ENCODE assay signal across 25 cellular contexts in genomic region chr2:127681976-127682857, GRCh38. TPM values are rescaled to one million over a fixed set of nuclear protein-coding genes. Genes with fewer than 3 reads are reported as not detected.
DNase-seq lines count a peak whose midpoint lies in the region; ATAC-seq and TF ChIP-seq lines count a peak whose summit lies in the region.
"Had no signal": no experiment of that assay in that cellular context is flagged by ENCODE, and none has a peak within 500 bp of the region (broad histone marks: within the 10 kb centered on the region; RNA-seq: fewer than 3 reads in every experiment).

No MANE protein-coding gene starts in this region.

- no peak overlapping the region for H3K4me3 Mint-ChIP-seq in T-helper 17 cell
- H3K4me3 Mint-ChIP-seq: activated CD4-positive, alpha-beta T cell treated with anti-CD3 and anti-CD28 coated beads, Interleukin-2, amount 10 ng/mL, durations not matched to agents 7 days and 5 days; activated naive CD4-positive, alpha-beta T cell treated with anti-CD3 and anti-CD28 coated beads, Interleukin-2, amount 50 U/mL, for 24 hours; central memory CD8-positive, alpha-beta T cell; nephron progenitor cell had no signal

- DNase-seq in cardiac muscle cell (ENCODE audit: low read depth in 1 of 2, low spot score in 1 of 2) (peak in 1 of 2 donors; percentile 16), left cardiac atrium (no peak), T-helper 17 cell (no peak), iPS-NIHi11 (ENCODE audit: low spot score) (peak; percentile 4), thoracic aorta (ENCODE audit: low spot score) (no peak), NCI-H2171 (lab: John Stamatoyannopoulos, UW) (no peak), A172 (ENCODE audit: low spot score) (no peak)
- DNase-seq: activated CD4-positive, alpha-beta T cell treated with anti-CD3 and anti-CD28 coated beads, Interleukin-2, amount 10 ng/mL, durations not matched to agents 7 days and 5 days; COR-L47; Kasumi-1; mucosa of descending colon; NCI-H1694; NCI-H748 treated with DMSO at 0.1 percent for 48 hours; nephron progenitor cell; RPMI8226; stimulated activated CD4-positive, alpha-beta T cell treated with anti-CD3 and anti-CD28 coated beads, Interleukin-15, amount 100 ng/mL, for 24 hours; stimulated activated naive CD8-positive, alpha-beta T cell treated with anti-CD3 and anti-CD28 coated beads, Interleukin-15, amount 100 ng/mL, for 72 hours; trophoblast cell had no signal

- peak overlapping the region; percentile 67 for H3K27ac Mint-ChIP-seq in T-helper 17 cell
- H3K27ac Mint-ChIP-seq: activated CD4-positive, alpha-beta T cell treated with anti-CD3 and anti-CD28 coated beads, Interleukin-2, amount 10 ng/mL, durations not matched to agents 7 days and 5 days; activated naive CD4-positive, alpha-beta T cell treated with anti-CD3 and anti-CD28 coated beads, Interleukin-2, amount 50 U/mL, for 24 hours; nephron progenitor cell; stimulated activated naive CD8-positive, alpha-beta T cell treated with anti-CD3 and anti-CD28 coated beads, Interleukin-15, amount 100 ng/mL, for 72 hours had no signal

- H3K36me3 ChIP-seq in cardiac muscle cell (no peaks in the 10 kb centered on the region), thoracic aorta (no peaks in the 10 kb centered on the region)
- H3K36me3 ChIP-seq: pancreas had no signal

- H3K4me1 ChIP-seq in cardiac muscle cell (ENCODE audit: low read depth): peaks cover 6% of the 10 kb centered on the region
- H3K4me1 ChIP-seq in thoracic aorta (ENCODE audit: control insufficient read depth in 1 of 2, low read depth in 2 of 2): peaks cover 11 to 42% of the 10 kb centered on the region in 2 donors
- H3K4me1 ChIP-seq: A549 had no signal

- H3K36me3 Mint-ChIP-seq in T-helper 17 cell (ENCODE audit: low read depth): peaks cover 6% of the 10 kb centered on the region
- H3K36me3 Mint-ChIP-seq: activated naive CD4-positive, alpha-beta T cell treated with anti-CD3 and anti-CD28 coated beads, Interleukin-2, amount 50 U/mL, for 24 hours had no signal

- no peaks in the 10 kb centered on the region for H3K4me1 Mint-ChIP-seq in T-helper 17 cell
- H3K4me1 Mint-ChIP-seq: central memory CD8-positive, alpha-beta T cell; nephron progenitor cell had no signal

- H3K27ac ChIP-seq in cardiac muscle cell (peak overlapping the region; percentile 41), thoracic aorta (peak overlapping the region in 1 of 2 donors; percentile 32)
- H3K27ac ChIP-seq: A549, pancreas, VCaP had no signal

- no peak overlapping the region for H3K4me3 ChIP-seq in cardiac muscle cell
- H3K4me3 ChIP-seq in thoracic aorta: peak overlapping the region; percentile 66
- H3K4me3 ChIP-seq: A549, mucosa of descending colon, pancreas had no signal

- intact Hi-C loops in left cardiac atrium (cut with DNase I): no loop called here

- peaks cover 44% of the 10 kb centered on the region for H3K27me3 Mint-ChIP-seq in T-helper 17 cell

- H3K27me3 ChIP-seq in cardiac muscle cell (peaks cover 21% of the 10 kb centered on the region), thoracic aorta (replicated peaks; ENCODE audit: insufficient read depth) (no peaks in the 10 kb centered on the region)
- H3K27me3 ChIP-seq: pancreas had no signal

- no peak for TF ChIP-seq CTCF in cardiac muscle cell (IDR thresholded peaks at IDR 0.05; ENCODE audit: low read depth, low read length)
- TF ChIP-seq CTCF in thoracic aorta (IDR thresholded peaks at IDR 0.05): no peak

- ATAC-seq in left cardiac atrium: no peak
- ATAC-seq in T-helper 17 cell: no peak
- ATAC-seq in thoracic aorta (ENCODE audit: insufficient number of reproducible peaks, low FRiP score, low read depth): no peak
- no peak for ATAC-seq in HG03521 (IDR thresholded peaks at IDR 0.05; ENCODE audit: unreplicated experiment)
- ATAC-seq: A549; stimulated activated naive CD8-positive, alpha-beta T cell treated with anti-CD3 and anti-CD28 coated beads, Interleukin-15, amount 100 ng/mL, for 72 hours had no signal

- H3K9me3 ChIP-seq in cardiac muscle cell (ENCODE audit: low read depth) (no peaks in the 10 kb centered on the region), T-helper 17 cell (ENCODE audit: control insufficient read depth, low read length, poor library complexity, severe bottlenecking) (no peaks in the 10 kb centered on the region), thoracic aorta (no peaks in the 10 kb centered on the region)
- H3K9me3 ChIP-seq: A549, mucosa of descending colon, pancreas had no signal

RNA-seq across cellular contexts. Expression of gene LIMS2, which starts 6.9 kb away (rescaled TPM):
- 23.2 and 32.9 TPM in 2 replicates for total RNA-seq in cardiac muscle cell
- 35.2 and 48.8 TPM in 2 replicates for polyA plus RNA-seq in cardiac muscle cell
- total RNA-seq in left cardiac atrium: 100 to 1,000 TPM; 157 to 204 TPM
- 1 to 10 TPM; 2.9 to 7.7 TPM for total RNA-seq in T-helper 17 cell
- total RNA-seq in thoracic aorta: 100 to 1,000 TPM; 177 to 246 TPM
- 6.2 and 13.8 TPM in 2 replicates for total RNA-seq in A172 (2014; rRNA removed; shearing (Covaris generic))

RNA-seq across cellular contexts. Expression of gene SFT2D3, which starts 19.1 kb away (rescaled TPM):
- 9.3 and 11.7 TPM in 2 replicates for total RNA-seq in cardiac muscle cell
- polyA plus RNA-seq in cardiac muscle cell: 0.13 and 5.9 TPM in 2 replicates
- 1 to 10 TPM; 3.3 to 4.7 TPM for total RNA-seq in left cardiac atrium
- 1 to 10 TPM; 5.9 to 6.0 TPM for total RNA-seq in T-helper 17 cell
- 1 to 10 TPM; 7.1 to 9.5 TPM for total RNA-seq in thoracic aorta
- 9.0 and 11.3 TPM in 2 replicates for total RNA-seq in A172 (2014; rRNA removed; shearing (Covaris generic))

RNA-seq across cellular contexts. Expression of gene GPR17, which starts 36.3 kb away (rescaled TPM):
- total RNA-seq in cardiac muscle cell (not detected in 2 replicates), left cardiac atrium (under 1 TPM in 1 of 2 donors, not detected in 1; 0.24 TPM), T-helper 17 cell (not detected), thoracic aorta (not detected)
- 0.09 TPM in 1 of 2 replicates, not detected in the other for polyA plus RNA-seq in cardiac muscle cell
- total RNA-seq in A172 (2014; rRNA removed; shearing (Covaris generic)): 0.45 and 0.84 TPM in 2 replicates
- total RNA-seq: activated CD4-positive, alpha-beta T cell treated with anti-CD3 and anti-CD28 coated beads, Interleukin-2, amount 10 ng/mL, durations not matched to agents 7 days and 5 days; pancreas had no signal
- polyA plus RNA-seq: A549, BJ had no signal
